Comparison of ENCODE assay signal across 20 cellular contexts in the genomic region with DNA sequence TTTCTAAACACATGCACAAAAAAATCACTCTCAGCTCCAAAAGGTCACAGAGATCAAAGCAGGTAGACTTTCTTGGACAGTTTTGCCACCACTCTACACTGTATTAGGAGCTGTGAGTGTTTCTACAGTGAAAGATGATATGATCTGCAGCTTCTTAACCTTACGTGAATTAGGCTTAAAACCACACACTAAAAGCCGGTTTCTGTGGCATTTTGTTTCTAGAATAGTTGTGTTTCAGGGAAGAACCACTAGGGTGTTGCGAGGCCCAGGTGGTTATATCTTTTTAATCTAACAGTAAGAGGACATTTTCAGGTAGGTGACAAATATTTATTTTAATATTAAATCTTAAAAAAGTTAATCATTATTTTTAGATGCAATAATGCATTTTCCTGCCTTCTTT.
DNase-seq lines count a peak whose midpoint lies in the region; ATAC-seq and TF ChIP-seq lines count a peak whose summit lies in the region.
"Had no signal": no experiment of that assay in that cellular context is flagged by ENCODE, and none has a peak within 500 bp of the region (broad histone marks: within the 10 kb centered on the region; RNA-seq: fewer than 3 reads in every experiment).

No MANE protein-coding gene starts in this region.

- peak; percentile 54 for ATAC-seq in HG02678 (IDR thresholded peaks at IDR 0.05; ENCODE audit: unreplicated experiment)
- ATAC-seq in stimulated activated naive B cell treated with anti-CD40 and anti-IgM and Interleukin-4, amounts not matched to agents 10 μg/mL and 1 μg/mL and 100 μg/mL, for 72 hours (replicated peaks): no peak
- ATAC-seq: effector memory CD8-positive, alpha-beta T cell had no signal

- no peak overlapping the region for H3K27ac Mint-ChIP-seq in stimulated activated naive B cell treated with anti-CD40 and anti-IgM and Interleukin-4, amounts not matched to agents 10 μg/mL and 1 μg/mL and 100 μg/mL, for 72 hours
- H3K27ac Mint-ChIP-seq: CD14-positive monocyte; effector memory CD8-positive, alpha-beta T cell had no signal

- BruUV-seq in A673 (replicated peaks; lab: Mats Ljungman, UMichigan): no TSS peak

- H3K36me3 Mint-ChIP-seq in stimulated activated naive B cell treated with anti-CD40 and anti-IgM and Interleukin-4, amounts not matched to agents 10 μg/mL and 1 μg/mL and 100 μg/mL, for 72 hours: no peaks in the 10 kb centered on the region
- H3K36me3 Mint-ChIP-seq: CD14-positive monocyte had no signal

- H3K4me3 ChIP-seq in A673 (ENCODE audit: low read depth, low read length, poor library complexity, severe bottlenecking) (no peak overlapping the region), SJCRH30 (no peak overlapping the region)
- H3K4me3 ChIP-seq: left ventricle myocardium inferior, SK-N-MC, thoracic aorta had no signal

- POLR2A ChIA-PET in A673 (lab: Charles Lee; ENCODE audit: low non-redundant PET): no interaction called here

- DNase-seq in A673 (ENCODE audit: low spot score) (peak; percentile 11), SJCRH30 (peak in 1 of 2 experiments; percentile 49), kidney tubule cell (ENCODE audit: low spot score) (peak; percentile 2), SKM-1 treated with dmso at 0.1 percent for 144 hours (lab: John Stamatoyannopoulos, UW; ENCODE audit: unreplicated experiment) (no peak), NCI-H748 (lab: John Stamatoyannopoulos, UW; ENCODE audit: unreplicated experiment) (no peak)
- no peak for DNase-seq in stimulated activated naive B cell treated with anti-CD40 and anti-IgM and Interleukin-4, amounts not matched to agents 10 μg/mL and 1 μg/mL and 100 μg/mL, for 72 hours
- DNase-seq in activated T-cell treated with anti-CD3 and anti-CD28 coated beads, Interleukin-2, amount 50 U/mL, for 1 hour: no peak
- DNase-seq: activated CD8-positive, alpha-beta memory T cell treated with anti-CD3 and anti-CD28 coated beads, Interleukin-2, amount 50 U/mL, for 48 hours; activated naive CD4-positive, alpha-beta T cell treated with Interleukin-2 at 50 U/mL for 16 hours; cerebellar nuclear complex; DMS 273 treated with DMSO at 0.1 percent for 48 hours; effector memory CD8-positive, alpha-beta T cell; HCEC 1CT; left ventricle myocardium inferior; NCI-H1436; T-helper 9 cell had no signal

- H3K4me1 Mint-ChIP-seq in stimulated activated naive B cell treated with anti-CD40 and anti-IgM and Interleukin-4, amounts not matched to agents 10 μg/mL and 1 μg/mL and 100 μg/mL, for 72 hours: no peaks in the 10 kb centered on the region
- H3K4me1 Mint-ChIP-seq: CD14-positive monocyte had no signal

- no peak overlapping the region for H3K4me3 Mint-ChIP-seq in stimulated activated naive B cell treated with anti-CD40 and anti-IgM and Interleukin-4, amounts not matched to agents 10 μg/mL and 1 μg/mL and 100 μg/mL, for 72 hours
- H3K4me3 Mint-ChIP-seq: CD14-positive monocyte; effector memory CD8-positive, alpha-beta T cell had no signal

- H3K27me3 ChIP-seq in A673 (replicated peaks; ENCODE audit: insufficient read depth, low read depth, low read length, poor library complexity) (no peaks in the 10 kb centered on the region), SJCRH30 (no peaks in the 10 kb centered on the region)

- CTCF ChIA-PET in A673 (lab: Charles Lee): no interaction called here

- H3K4me1 ChIP-seq in A673 (ENCODE audit: insufficient read depth, low read length, poor library complexity, severe bottlenecking) (peaks cover 28% of the 10 kb centered on the region), SJCRH30 (peaks cover 33% of the 10 kb centered on the region)

- TF ChIP-seq CTCF in A673 (conservative IDR thresholded peaks at IDR 0.05; ENCODE audit: low read depth, low read length): no peak; the same call in 1 of the 2 replicates

- H3K9me3 ChIP-seq in A673 (ENCODE audit: low read depth, low read length, poor library complexity, severe bottlenecking) (peaks cover 8% of the 10 kb centered on the region), SJCRH30 (replicated peaks) (no peaks in the 10 kb centered on the region)
- H3K9me3 ChIP-seq: thoracic aorta had no signal

- H3K9me3 Mint-ChIP-seq in stimulated activated naive B cell treated with anti-CD40 and anti-IgM and Interleukin-4, amounts not matched to agents 10 μg/mL and 1 μg/mL and 100 μg/mL, for 72 hours: peaks cover 5 to 8% of the 10 kb centered on the region in 2 donors
- H3K9me3 Mint-ChIP-seq: effector memory CD8-positive, alpha-beta T cell had no signal

- H3K27ac ChIP-seq in A673 (ENCODE audit: low read depth, low read length, poor library complexity, severe bottlenecking) (peak overlapping the region; percentile 71), SJCRH30 (peak overlapping the region; percentile 77)
- H3K27ac ChIP-seq: left ventricle myocardium inferior, SK-N-MC had no signal

- H3K36me3 ChIP-seq in A673 (ENCODE audit: insufficient read depth, low read length, poor library complexity, severe bottlenecking): no peaks in the 10 kb centered on the region
- no peaks in the 10 kb centered on the region for H3K36me3 ChIP-seq in SJCRH30
- H3K36me3 ChIP-seq: left ventricle myocardium inferior, thoracic aorta had no signal

- intact Hi-C loops in A673 (cut with micrococcal nuclease; ENCODE audit: unreplicated experiment): no loop called here

- no peaks in the 10 kb centered on the region for H3K27me3 Mint-ChIP-seq in stimulated activated naive B cell treated with anti-CD40 and anti-IgM and Interleukin-4, amounts not matched to agents 10 μg/mL and 1 μg/mL and 100 μg/mL, for 72 hours
- H3K27me3 Mint-ChIP-seq: effector memory CD8-positive, alpha-beta T cell had no signal

Comparison
In these comparisons a context has a peak if more than half of its experiments do, and no peak if none do; other contexts are left out.
1. DNase-seq: peak in A673 (single experiment) and kidney tubule cell (single experiment); none in SKM-1 treated with dmso at 0.1 percent for 144 hours (single experiment), NCI-H748 (single experiment), stimulated activated naive B cell treated with anti-CD40 and anti-IgM and Interleukin-4, amounts not matched to agents 10 μg/mL and 1 μg/mL and 100 μg/mL, for 72 hours (single experiment) and activated T-cell treated with anti-CD3 and anti-CD28 coated beads, Interleukin-2, amount 50 U/mL, for 1 hour (single experiment).